ENCODE assay signal across 8 cellular contexts in the genomic region with DNA sequence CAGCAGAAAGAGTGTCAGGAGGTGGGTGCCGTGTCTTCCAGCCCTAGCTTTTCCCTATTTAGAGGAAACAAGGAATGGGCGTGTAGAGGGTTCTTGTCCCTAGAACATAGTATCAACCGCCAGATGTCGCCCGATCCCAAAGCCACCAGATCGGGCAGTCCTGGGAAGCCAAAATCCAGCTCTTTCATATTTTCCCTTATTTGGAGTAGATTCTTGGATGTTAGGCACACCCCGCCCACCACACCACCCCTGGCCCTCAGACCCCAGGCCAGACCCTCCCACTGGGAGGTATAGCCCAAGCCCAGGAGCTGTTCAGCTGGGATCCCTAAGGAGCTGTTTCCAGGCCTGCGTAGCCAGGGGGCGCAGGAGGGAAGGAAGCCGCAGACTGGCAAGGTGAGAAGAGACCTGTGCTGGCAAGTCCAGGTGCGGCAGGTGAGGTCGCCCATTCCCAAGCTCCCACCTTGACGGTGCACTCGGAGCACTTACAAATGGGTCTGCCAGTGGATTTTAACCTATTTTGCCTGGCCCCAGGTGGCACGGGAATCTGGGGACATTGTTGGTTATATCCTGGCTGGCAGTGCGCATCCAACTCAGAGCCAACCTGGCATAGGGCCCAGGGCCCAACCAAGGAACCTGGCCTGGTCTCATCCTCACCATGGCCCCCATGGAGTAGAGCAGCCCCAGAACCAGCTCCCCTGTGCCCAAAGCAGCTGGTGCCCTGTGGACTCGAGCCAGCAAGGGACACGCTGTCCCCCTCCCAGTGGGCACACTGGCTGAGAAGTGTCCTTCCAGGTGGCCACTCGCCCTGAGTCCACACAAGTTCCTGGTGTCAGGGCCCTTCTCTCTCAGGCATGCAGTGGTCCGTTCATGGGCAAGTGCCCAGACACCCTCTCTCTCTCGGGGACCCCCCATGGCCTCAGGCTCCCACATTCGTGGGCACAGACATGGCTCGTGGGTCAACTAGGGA. TPM values are rescaled to one million over a fixed set of nuclear protein-coding genes. Genes with fewer than 3 reads are reported as not detected.
DNase-seq lines count a peak whose midpoint lies in the region; ATAC-seq and TF ChIP-seq lines count a peak whose summit lies in the region.

No MANE protein-coding gene starts in this region.

- peak in 8 of 14 donors; percentile 17 to 64 (median 56) for DNase-seq in C1 segment of cervical spinal cord (lab: John Stamatoyannopoulos, UW)
- DNase-seq in GM23338 (ENCODE audit: low spot score): peak; percentile 81
- DNase-seq in NCI-H446 treated with DMSO at 0.1 percent for 48 hours (lab: John Stamatoyannopoulos, UW): peak; percentile 34
- peak; percentile 74 for DNase-seq in brain microvascular endothelial cell

- ATAC-seq in GM23338 (peak; percentile 17), GM19395 (IDR thresholded peaks at IDR 0.05; ENCODE audit: unreplicated experiment) (no peak), HG03097 (IDR thresholded peaks at IDR 0.05; ENCODE audit: low FRiP score, unreplicated experiment) (no peak)

- in situ Hi-C loops in brain microvascular endothelial cell (cut with HindIII; ENCODE audit: low pct_ligation_motif_present, low sequenced_read_pairs): no loop called here

- H4K20me1 ChIP-seq in GM23338 (replicated peaks; ENCODE audit: insufficient read depth): no peaks in the 10 kb centered on the region

- H3K9ac ChIP-seq in iPS-20b (ENCODE audit: low read depth, low read length): peak overlapping the region; percentile 59; the same call in 1 of the 2 replicates
- H3K9ac ChIP-seq in skeletal muscle tissue (ENCODE audit: low read depth in 1 of 3, low read length in 3 of 3): peak overlapping the region in 2 of 3 donors; percentile 65 to 75

- no peak overlapping the region for H3K27ac ChIP-seq in GM23338 (ENCODE audit: low read depth)
- peak overlapping the region; percentile 45 for H3K27ac ChIP-seq in brain microvascular endothelial cell
- H3K27ac ChIP-seq in iPS-20b (ENCODE audit: low read length): no peak overlapping the region
- peak overlapping the region; percentile 38 for H3K27ac ChIP-seq in skeletal muscle tissue (ENCODE audit: low read depth, low read length)

- H3K27me3 ChIP-seq in GM23338 (ENCODE audit: insufficient read depth) (no peaks in the 10 kb centered on the region), brain microvascular endothelial cell (replicated peaks) (no peaks in the 10 kb centered on the region), iPS-20b (ENCODE audit: insufficient read depth, low read length) (peaks cover 22% of the 10 kb centered on the region; the same call in 1 of the 2 replicates), skeletal muscle tissue (ENCODE audit: control insufficient read depth in 3 of 3, insufficient read depth in 3 of 3, low read length in 3 of 3) (no peaks in the 10 kb centered on the region)

- peak overlapping the region; percentile 71 for H3K4me2 ChIP-seq in GM23338

- TF ChIP-seq CTCF in GM23338 (conservative IDR thresholded peaks at IDR 0.05; ENCODE audit: low read depth in 2 of 2) (peak; percentile 69 to 78), brain microvascular endothelial cell (IDR thresholded peaks at IDR 0.05; ENCODE audit: low read depth, low read length, missing control alignments) (peak; percentile 70)

- H3F3A ChIP-seq in GM23338 (replicated peaks; ENCODE audit: low read depth): 0 out of 2 replicates have a peak, but pooled peaks cover 3% of the 10 kb centered on the region

- peak overlapping the region; percentile 58 for H3K4me3 Mint-ChIP-seq in GM23338

- H3K4me1 ChIP-seq in GM23338 (ENCODE audit: insufficient read depth) (peaks cover 4% of the 10 kb centered on the region; the same call in 1 of the 2 replicates), iPS-20b (ENCODE audit: insufficient read depth, low read length) (no peaks in the 10 kb centered on the region; the same call in 1 of the 2 replicates), skeletal muscle tissue (ENCODE audit: control insufficient read depth in 3 of 3, insufficient read depth in 3 of 3, low read length in 3 of 3) (peaks cover 16 to 34% (median 28%) of the 10 kb centered on the region in 3 donors)

- H3K4me1 Mint-ChIP-seq in GM23338: peaks cover 6% of the 10 kb centered on the region; the same call in 1 of the 3 replicates

- peaks cover 14% of the 10 kb centered on the region for H3K36me3 Mint-ChIP-seq in GM23338 (ENCODE audit: low read depth)

- no peaks in the 10 kb centered on the region for H3K9me3 ChIP-seq in iPS-20b (ENCODE audit: insufficient read depth, low read depth, low read length)
- H3K9me3 ChIP-seq in skeletal muscle tissue (ENCODE audit: control insufficient read depth in 3 of 3, low read length in 3 of 3): no peaks in the 10 kb centered on the region

- H3K4me3 ChIP-seq in GM23338 (peak overlapping the region; percentile 46), brain microvascular endothelial cell (ENCODE audit: low read depth, low read length) (peak overlapping the region; percentile 62), iPS-20b (ENCODE audit: low read length) (peak overlapping the region; percentile 62), skeletal muscle tissue (ENCODE audit: low read length in 3 of 3) (peak overlapping the region; percentile 52 to 61 (median 59))

- H3K27me3 Mint-ChIP-seq in GM23338 (ENCODE audit: insufficient read depth, low read depth, poor library complexity): peaks cover 13% of the 10 kb centered on the region

- H3K9me2 ChIP-seq in GM23338 (ENCODE audit: insufficient read depth): no peaks in the 10 kb centered on the region

- H3K79me2 ChIP-seq in GM23338 (replicated peaks; ENCODE audit: insufficient read depth): peaks cover 21% of the 10 kb centered on the region

- peaks cover 5% of the 10 kb centered on the region; the same call in 2 of the 3 replicates for H3K9me3 Mint-ChIP-seq in GM23338

- H3K27ac Mint-ChIP-seq in GM23338: no peak overlapping the region

- no peak overlapping the region for H2AFZ ChIP-seq in GM23338

- H3K36me3 ChIP-seq in GM23338 (ENCODE audit: insufficient read depth): no peaks in the 10 kb centered on the region
- H3K36me3 ChIP-seq in brain microvascular endothelial cell (replicated peaks): peaks cover 14% of the 10 kb centered on the region
- peaks cover 9% of the 10 kb centered on the region; the same call in 1 of the 2 replicates for H3K36me3 ChIP-seq in iPS-20b (ENCODE audit: insufficient read depth, low read depth, low read length)
- no peaks in the 10 kb centered on the region for H3K36me3 ChIP-seq in skeletal muscle tissue (ENCODE audit: control insufficient read depth in 3 of 3, insufficient read depth in 3 of 3, low read length in 3 of 3)

TF ChIP-seq in GM23338, 12 proteins besides CTCF, POLR2A, EP300 and RAD21 (continues in another document):
- TF ChIP-seq, protein P1, sequence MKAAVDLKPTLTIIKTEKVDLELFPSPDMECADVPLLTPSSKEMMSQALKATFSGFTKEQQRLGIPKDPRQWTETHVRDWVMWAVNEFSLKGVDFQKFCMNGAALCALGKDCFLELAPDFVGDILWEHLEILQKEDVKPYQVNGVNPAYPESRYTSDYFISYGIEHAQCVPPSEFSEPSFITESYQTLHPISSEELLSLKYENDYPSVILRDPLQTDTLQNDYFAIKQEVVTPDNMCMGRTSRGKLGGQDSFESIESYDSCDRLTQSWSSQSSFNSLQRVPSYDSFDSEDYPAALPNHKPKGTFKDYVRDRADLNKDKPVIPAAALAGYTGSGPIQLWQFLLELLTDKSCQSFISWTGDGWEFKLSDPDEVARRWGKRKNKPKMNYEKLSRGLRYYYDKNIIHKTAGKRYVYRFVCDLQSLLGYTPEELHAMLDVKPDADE (IDR thresholded peaks at IDR 0.05): no peak
- TF ChIP-seq EZH2 (IDR thresholded peaks at IDR 0.05; ENCODE audit: low read depth, unreplicated experiment) (no peak), STAT1 (IDR thresholded peaks at IDR 0.05; ENCODE audit: unreplicated experiment) (no peak), POLR2AphosphoS5 (IDR thresholded peaks at IDR 0.05; ENCODE audit: low read depth) (no peak), ZNF331 (CRISPR knock-in tag; IDR thresholded peaks at IDR 0.05; ENCODE audit: low read depth) (no peak)
- TF ChIP-seq, protein P2, sequence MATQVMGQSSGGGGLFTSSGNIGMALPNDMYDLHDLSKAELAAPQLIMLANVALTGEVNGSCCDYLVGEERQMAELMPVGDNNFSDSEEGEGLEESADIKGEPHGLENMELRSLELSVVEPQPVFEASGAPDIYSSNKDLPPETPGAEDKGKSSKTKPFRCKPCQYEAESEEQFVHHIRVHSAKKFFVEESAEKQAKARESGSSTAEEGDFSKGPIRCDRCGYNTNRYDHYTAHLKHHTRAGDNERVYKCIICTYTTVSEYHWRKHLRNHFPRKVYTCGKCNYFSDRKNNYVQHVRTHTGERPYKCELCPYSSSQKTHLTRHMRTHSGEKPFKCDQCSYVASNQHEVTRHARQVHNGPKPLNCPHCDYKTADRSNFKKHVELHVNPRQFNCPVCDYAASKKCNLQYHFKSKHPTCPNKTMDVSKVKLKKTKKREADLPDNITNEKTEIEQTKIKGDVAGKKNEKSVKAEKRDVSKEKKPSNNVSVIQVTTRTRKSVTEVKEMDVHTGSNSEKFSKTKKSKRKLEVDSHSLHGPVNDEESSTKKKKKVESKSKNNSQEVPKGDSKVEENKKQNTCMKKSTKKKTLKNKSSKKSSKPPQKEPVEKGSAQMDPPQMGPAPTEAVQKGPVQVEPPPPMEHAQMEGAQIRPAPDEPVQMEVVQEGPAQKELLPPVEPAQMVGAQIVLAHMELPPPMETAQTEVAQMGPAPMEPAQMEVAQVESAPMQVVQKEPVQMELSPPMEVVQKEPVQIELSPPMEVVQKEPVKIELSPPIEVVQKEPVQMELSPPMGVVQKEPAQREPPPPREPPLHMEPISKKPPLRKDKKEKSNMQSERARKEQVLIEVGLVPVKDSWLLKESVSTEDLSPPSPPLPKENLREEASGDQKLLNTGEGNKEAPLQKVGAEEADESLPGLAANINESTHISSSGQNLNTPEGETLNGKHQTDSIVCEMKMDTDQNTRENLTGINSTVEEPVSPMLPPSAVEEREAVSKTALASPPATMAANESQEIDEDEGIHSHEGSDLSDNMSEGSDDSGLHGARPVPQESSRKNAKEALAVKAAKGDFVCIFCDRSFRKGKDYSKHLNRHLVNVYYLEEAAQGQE (IDR thresholded peaks at IDR 0.05; ENCODE audit: unreplicated experiment): no peak

RNA-seq across cellular contexts. Expression of gene FLNA, which starts 0.8 kb away (rescaled TPM):
- 1,228 and 1,445 TPM in 2 replicates for total RNA-seq in GM23338 (2014; rRNA removed; shearing (Covaris generic))
- 579 and 629 TPM in 2 replicates for polyA plus RNA-seq in GM23338 (2016; fragmentation: Nextera tagmentation; extraction: Ambion mirVana)
- 331 TPM for total RNA-seq in skeletal muscle tissue

RNA-seq across cellular contexts. Expression of gene EMD, which starts 5.5 kb away (rescaled TPM):
- 76.0 and 78.6 TPM in 2 replicates for total RNA-seq in GM23338 (2014; rRNA removed; shearing (Covaris generic))
- polyA plus RNA-seq in GM23338 (2016; fragmentation: Nextera tagmentation; extraction: Ambion mirVana): 74.2 and 78.3 TPM in 2 replicates
- 10.4 TPM for total RNA-seq in skeletal muscle tissue

RNA-seq across cellular contexts. Expression of gene RPL10, which starts 24.6 kb away (rescaled TPM):
- 3,338 and 4,929 TPM in 2 replicates for total RNA-seq in GM23338 (2014; rRNA removed; shearing (Covaris generic))
- 1,696 and 1,721 TPM in 2 replicates for polyA plus RNA-seq in GM23338 (2016; fragmentation: Nextera tagmentation; extraction: Ambion mirVana)
- total RNA-seq in skeletal muscle tissue: 4,963 TPM

RNA-seq across cellular contexts. Expression of gene DNASE1L1, which starts 35.4 kb away (rescaled TPM):
- 16.0 and 16.1 TPM in 2 replicates for total RNA-seq in GM23338 (2014; rRNA removed; shearing (Covaris generic))
- polyA plus RNA-seq in GM23338 (2016; fragmentation: Nextera tagmentation; extraction: Ambion mirVana): 3.3 and 4.1 TPM in 2 replicates
- total RNA-seq in skeletal muscle tissue: 47.0 TPM

RNA-seq across cellular contexts. Expression of gene TAFAZZIN, which starts 37.7 kb away (rescaled TPM):
- 36.0 and 43.3 TPM in 2 replicates for total RNA-seq in GM23338 (2014; rRNA removed; shearing (Covaris generic))
- polyA plus RNA-seq in GM23338 (2016; fragmentation: Nextera tagmentation; extraction: Ambion mirVana): 24.1 and 26.1 TPM in 2 replicates
- total RNA-seq in skeletal muscle tissue: 7.3 TPM

Comparison
In these comparisons a context has a peak if more than half of its experiments do, and no peak if none do; other contexts are left out.
1. H3K27ac ChIP-seq: peak in brain microvascular endothelial cell (single experiment) and skeletal muscle tissue (single experiment); none in GM23338 (single experiment) and iPS-20b (single experiment).
2. Peak in every context shown above with its lines, with median percentiles within 50 percentile points of each other: DNase-seq and H3K4me3 ChIP-seq.